In genomic region chr19:9309139-9309973, GRCh38 we compare ENCODE assay signal across 8 cellular contexts. TPM values are rescaled to one million over a fixed set of nuclear protein-coding genes. Genes with fewer than 3 reads are reported as not detected.
DNase-seq lines count a peak whose midpoint lies in the region; ATAC-seq and TF ChIP-seq lines count a peak whose summit lies in the region.

TSS of gene ZNF699 (minus strand) at chr19:9309838. CDS start at chr19:9305119, 4,719 bp downstream.

- no peaks in the 10 kb centered on the region for H3K9me3 ChIP-seq in Panc1 (ENCODE audit: control insufficient read depth, insufficient read depth, low read depth, low read length)
- no peaks in the 10 kb centered on the region for H3K9me3 ChIP-seq in fibroblast of lung (ENCODE audit: control insufficient read depth, insufficient read depth, low read depth, low read length)
- H3K9me3 ChIP-seq in naive thymus-derived CD4-positive, alpha-beta T cell (ENCODE audit: control insufficient read depth in 2 of 3, low read length in 3 of 3): peaks cover 0 to 15% (median 0%) of the 10 kb centered on the region in 3 experiments

- peaks cover 4% of the 10 kb centered on the region for H3K79me2 ChIP-seq in fibroblast of lung (ENCODE audit: control insufficient read depth, insufficient read depth, low read length)

- no peak for TF ChIP-seq CTCF in Panc1 (IDR thresholded peaks at IDR 0.05)
- TF ChIP-seq CTCF in fibroblast of lung (conservative IDR thresholded peaks at IDR 0.05 in 1 of 2, IDR thresholded peaks at IDR 0.05 in 1 of 2; ENCODE audit: low read depth in 1 of 2, low read length in 2 of 2): no peak

- peaks cover 29% of the 10 kb centered on the region for H3K4me1 Mint-ChIP-seq in activated T-helper 1 cell treated with anti-CD3 and anti-CD28 coated beads, Interleukin-12 subunit alpha, Interleukin-12 subunit beta, Interleukin-2, Interleukin-4 antibody, amounts not matched to agents 30 ng/mL and 10 ng/mL and 1 ng/mL, durations not matched to agents 14 hours and 24 hours and 36 hours (ENCODE audit: low read depth)
- H3K4me1 Mint-ChIP-seq in naive thymus-derived CD4-positive, alpha-beta T cell: peaks cover 4 to 37% (median 24%) of the 10 kb centered on the region in 7 donors
- peaks cover 11% of the 10 kb centered on the region for H3K4me1 Mint-ChIP-seq in stimulated activated memory B cell treated with anti-CD40 and anti-IgM and Interleukin-4, amounts not matched to agents 10 μg/mL and 1 μg/mL and 100 μg/mL, for 72 hours

- peak within 1 kb of the TSS; percentile 97 for H2AFZ ChIP-seq in fibroblast of lung (ENCODE audit: low read length)

- in situ Hi-C loops in Panc1 (cut with HindIII; ENCODE audit: low pct_unique_long_range_greater_than_20kb, low sequenced_read_pairs): no loop called here

- H3K27me3 ChIP-seq in Panc1 (ENCODE audit: control insufficient read depth, insufficient read depth, low read length) (no peaks in the 10 kb centered on the region), fibroblast of lung (ENCODE audit: control insufficient read depth, insufficient read depth, low read length) (no peaks in the 10 kb centered on the region)
- no peaks in the 10 kb centered on the region for H3K27me3 ChIP-seq in naive thymus-derived CD4-positive, alpha-beta T cell (ENCODE audit: control insufficient read depth in 2 of 2, insufficient read depth in 2 of 2, low read length in 2 of 2)

- CTCF ChIA-PET in Panc1 (lab: Charles Lee): interaction anchor here (0.6 kb wide), 1 partner anchor 489 kb away, joined by 3 read pairs; no protein-coding TSS in a partner anchor
- CTCF ChIA-PET in naive thymus-derived CD4-positive, alpha-beta T cell (lab: Charles Lee): no interaction called here

- peaks cover 3% of the 10 kb centered on the region for H3K27me3 Mint-ChIP-seq in activated T-helper 1 cell treated with anti-CD3 and anti-CD28 coated beads, Interleukin-12 subunit alpha, Interleukin-12 subunit beta, Interleukin-2, Interleukin-4 antibody, amounts not matched to agents 30 ng/mL and 10 ng/mL and 1 ng/mL, durations not matched to agents 14 hours and 24 hours and 36 hours (ENCODE audit: insufficient read depth)
- peaks cover 0 to 2% (median 0%) of the 10 kb centered on the region in 5 donors for H3K27me3 Mint-ChIP-seq in naive thymus-derived CD4-positive, alpha-beta T cell
- H3K27me3 Mint-ChIP-seq in stimulated activated memory B cell treated with anti-CD40 and anti-IgM and Interleukin-4, amounts not matched to agents 10 μg/mL and 1 μg/mL and 100 μg/mL, for 72 hours: no peaks in the 10 kb centered on the region

- no peaks in the 10 kb centered on the region for H3K4me1 ChIP-seq in Panc1 (ENCODE audit: control insufficient read depth, insufficient read depth, low read length)
- H3K4me1 ChIP-seq in fibroblast of lung (ENCODE audit: control insufficient read depth, extremely low read depth, insufficient read depth, low read length): no peaks in the 10 kb centered on the region
- H3K4me1 ChIP-seq in naive thymus-derived CD4-positive, alpha-beta T cell (ENCODE audit: control insufficient read depth in 2 of 2, insufficient read depth in 2 of 2, low read length in 2 of 2): peaks cover 6 to 15% of the 10 kb centered on the region in 2 donors

- H3K4me2 ChIP-seq in fibroblast of lung (ENCODE audit: extremely low read depth, insufficient read depth, low read length): peak within 1 kb of the TSS; percentile 80

- peak within 1 kb of the TSS; percentile 87 for H3K4me3 Mint-ChIP-seq in activated T-helper 1 cell treated with anti-CD3 and anti-CD28 coated beads, Interleukin-12 subunit alpha, Interleukin-12 subunit beta, Interleukin-2, Interleukin-4 antibody, amounts not matched to agents 30 ng/mL and 10 ng/mL and 1 ng/mL, durations not matched to agents 14 hours and 24 hours and 36 hours
- H3K4me3 Mint-ChIP-seq in naive thymus-derived CD4-positive, alpha-beta T cell: peak within 1 kb of the TSS; percentile 89 to 98 (median 96)
- H3K4me3 Mint-ChIP-seq in stimulated activated memory B cell treated with anti-CD40 and anti-IgM and Interleukin-4, amounts not matched to agents 10 μg/mL and 1 μg/mL and 100 μg/mL, for 72 hours: peak within 1 kb of the TSS; percentile 81

- H3K27ac ChIP-seq in Panc1 (ENCODE audit: low read length) (peak within 1 kb of the TSS; percentile 88), fibroblast of lung (ENCODE audit: insufficient read depth, low read length) (peak within 1 kb of the TSS; percentile 96)
- peak within 1 kb of the TSS; percentile 98 for H3K27ac ChIP-seq in naive thymus-derived CD4-positive, alpha-beta T cell (ENCODE audit: low read depth, low read length)

- intact Hi-C loops in Panc1 (cut with micrococcal nuclease; ENCODE audit: unreplicated experiment): no loop called here
- intact Hi-C loops in activated T-helper 1 cell treated with anti-CD3 and anti-CD28 coated beads, Interleukin-12 subunit alpha, Interleukin-12 subunit beta, Interleukin-2, Interleukin-4 antibody, amounts not matched to agents 30 ng/mL and 10 ng/mL and 1 ng/mL, durations not matched to agents 14 hours and 24 hours and 36 hours (cut with micrococcal nuclease): loop anchor here (1.0 to 2.0 kb wide), 8 partner anchors 15 to 483 kb away; partner anchors contain the start of genes MBD3L1, ZNF266, ZNF317 and ZNF426
- intact Hi-C loops in naive thymus-derived CD4-positive, alpha-beta T cell (cut with micrococcal nuclease): loop anchor here (1.0 to 5.0 kb wide), 13 partner anchors 15 to 509 kb away; partner anchors contain the start of genes ZNF121 (in 2 of the 2), ZNF266 (in 2 of the 2), ZNF317 (in 2 of the 2) and ZNF426 (in 2 of the 2)

- DNase-seq in DMS53 treated with DMSO at 0.1 percent for 48 hours (lab: John Stamatoyannopoulos, UW; ENCODE audit: unreplicated experiment) (peak; percentile 88), KG1 (lab: John Stamatoyannopoulos, UW) (peak; percentile 99), Panc1 (ENCODE audit: low read depth, low spot score) (no peak), fibroblast of lung (ENCODE audit: low read depth in 2 of 2) (peak; percentile 96 to 97)
- peak; percentile 98 for DNase-seq in activated T-helper 1 cell treated with anti-CD3 and anti-CD28 coated beads, Interleukin-12 subunit alpha, Interleukin-12 subunit beta, Interleukin-2, Interleukin-4 antibody, amounts not matched to agents 30 ng/mL and 10 ng/mL and 1 ng/mL, durations not matched to agents 14 hours and 24 hours and 36 hours (ENCODE audit: low spot score)
- DNase-seq in naive thymus-derived CD4-positive, alpha-beta T cell: peak; percentile 94 to 100 (median 97)

- H3K9ac ChIP-seq in fibroblast of lung (ENCODE audit: insufficient read depth, low read length): peak within 1 kb of the TSS; percentile 87

- H3K4me3 ChIP-seq in Panc1 (ENCODE audit: low read depth in 2 of 2, low read length in 2 of 2) (peak within 1 kb of the TSS; percentile 91 to 97), fibroblast of lung (replicated peaks in 1 of 4; ENCODE audit: control extremely low read depth in 1 of 4, insufficient read depth in 1 of 4, low read depth in 3 of 4, low read length in 4 of 4) (peak within 1 kb of the TSS; percentile 80 to 99 (median 94))
- peak within 1 kb of the TSS; percentile 95 for H3K4me3 ChIP-seq in naive thymus-derived CD4-positive, alpha-beta T cell (ENCODE audit: low read length)

- H3K36me3 Mint-ChIP-seq in activated T-helper 1 cell treated with anti-CD3 and anti-CD28 coated beads, Interleukin-12 subunit alpha, Interleukin-12 subunit beta, Interleukin-2, Interleukin-4 antibody, amounts not matched to agents 30 ng/mL and 10 ng/mL and 1 ng/mL, durations not matched to agents 14 hours and 24 hours and 36 hours (ENCODE audit: low read depth): peaks cover 13% of the 10 kb centered on the region
- H3K36me3 Mint-ChIP-seq in naive thymus-derived CD4-positive, alpha-beta T cell: peaks cover 11 to 34% (median 28%) of the 10 kb centered on the region in 5 donors
- H3K36me3 Mint-ChIP-seq in stimulated activated memory B cell treated with anti-CD40 and anti-IgM and Interleukin-4, amounts not matched to agents 10 μg/mL and 1 μg/mL and 100 μg/mL, for 72 hours: peaks cover 21% of the 10 kb centered on the region

- POLR2A ChIA-PET in Panc1 (lab: Charles Lee): interaction anchor here (0.6 kb wide), 1 partner anchor 120 kb away, joined by 3 read pairs; no protein-coding TSS in a partner anchor
- POLR2A ChIA-PET in naive thymus-derived CD4-positive, alpha-beta T cell (lab: Charles Lee): interaction anchor here (0.9 to 3.3 kb wide), 4 partner anchors 14 to 486 kb away, joined by 3 to 35 read pairs (median 4); partner anchors contain the start of genes ZNF559 and ZNF846

- H3K36me3 ChIP-seq in Panc1 (ENCODE audit: control insufficient read depth, insufficient read depth, low read length): no peaks in the 10 kb centered on the region; the same call in 1 of the 2 replicates
- H3K36me3 ChIP-seq in fibroblast of lung (ENCODE audit: control insufficient read depth, insufficient read depth, low read length): no peaks in the 10 kb centered on the region
- peaks cover 0 to 25% (median 2%) of the 10 kb centered on the region in 3 experiments for H3K36me3 ChIP-seq in naive thymus-derived CD4-positive, alpha-beta T cell (ENCODE audit: control insufficient read depth in 2 of 3, insufficient read depth in 3 of 3, low read length in 3 of 3)

- peak within 1 kb of the TSS; percentile 94 for H3K27ac Mint-ChIP-seq in activated T-helper 1 cell treated with anti-CD3 and anti-CD28 coated beads, Interleukin-12 subunit alpha, Interleukin-12 subunit beta, Interleukin-2, Interleukin-4 antibody, amounts not matched to agents 30 ng/mL and 10 ng/mL and 1 ng/mL, durations not matched to agents 14 hours and 24 hours and 36 hours
- H3K27ac Mint-ChIP-seq in naive thymus-derived CD4-positive, alpha-beta T cell: peak within 1 kb of the TSS; percentile 89 to 99 (median 97)
- peak within 1 kb of the TSS; percentile 80 for H3K27ac Mint-ChIP-seq in stimulated activated memory B cell treated with anti-CD40 and anti-IgM and Interleukin-4, amounts not matched to agents 10 μg/mL and 1 μg/mL and 100 μg/mL, for 72 hours

- no peaks in the 10 kb centered on the region for H4K20me1 ChIP-seq in fibroblast of lung (ENCODE audit: control insufficient read depth, extremely low read depth, insufficient read depth, low read length)

- peaks cover 42% of the 10 kb centered on the region for H3K9me3 Mint-ChIP-seq in activated T-helper 1 cell treated with anti-CD3 and anti-CD28 coated beads, Interleukin-12 subunit alpha, Interleukin-12 subunit beta, Interleukin-2, Interleukin-4 antibody, amounts not matched to agents 30 ng/mL and 10 ng/mL and 1 ng/mL, durations not matched to agents 14 hours and 24 hours and 36 hours
- peaks cover 0 to 60% (median 25%) of the 10 kb centered on the region in 11 donors for H3K9me3 Mint-ChIP-seq in naive thymus-derived CD4-positive, alpha-beta T cell
- H3K9me3 Mint-ChIP-seq in stimulated activated memory B cell treated with anti-CD40 and anti-IgM and Interleukin-4, amounts not matched to agents 10 μg/mL and 1 μg/mL and 100 μg/mL, for 72 hours: peaks cover 10% of the 10 kb centered on the region

- BruUV-seq in Panc1 (replicated peaks; lab: Mats Ljungman, UMichigan): TSS peak; percentile 82

- peak; percentile 86 for ATAC-seq in GM21737 (IDR thresholded peaks at IDR 0.05; ENCODE audit: unreplicated experiment)
- peak; percentile 96 for ATAC-seq in Panc1
- ATAC-seq in naive thymus-derived CD4-positive, alpha-beta T cell: peak; percentile 94
- peak; percentile 97 for ATAC-seq in stimulated activated memory B cell treated with anti-CD40 and anti-IgM and Interleukin-4, amounts not matched to agents 10 μg/mL and 1 μg/mL and 100 μg/mL, for 72 hours

RNA-seq across cellular contexts. Expression of gene ZNF699, which starts in this region (rescaled TPM):
- total RNA-seq in Panc1 (2021; ENCODE audit: unreplicated experiment): 7.3 TPM
- 2.5 TPM for polyA plus RNA-seq in Panc1 (2012; ENCODE audit: insufficient read length)
- total RNA-seq in activated T-helper 1 cell treated with anti-CD3 and anti-CD28 coated beads, Interleukin-12 subunit alpha, Interleukin-12 subunit beta, Interleukin-2, Interleukin-4 antibody, amounts not matched to agents 30 ng/mL and 10 ng/mL and 1 ng/mL, durations not matched to agents 14 hours and 24 hours and 36 hours: 4.7 and 5.0 TPM in 2 replicates
- 12.3 and 20.5 TPM in 2 replicates for total RNA-seq in fibroblast of lung
- 2.7 and 4.0 TPM in 2 replicates for polyA plus RNA-seq in fibroblast of lung
- 1.4 and 2.0 TPM in 2 replicates for polyA plus RNA-seq in fibroblast of lung (2012)
- polyA minus RNA-seq in fibroblast of lung (ENCODE audit: low replicate concordance): 1.1 and 14.7 TPM in 2 replicates
- total RNA-seq in naive thymus-derived CD4-positive, alpha-beta T cell: 10 to 100 TPM in 4 of 5 experiments, 1 to 10 TPM in 1; 9.1 to 19.1 (median 15.5) TPM
- polyA plus RNA-seq in naive thymus-derived CD4-positive, alpha-beta T cell: 10 to 100 TPM in 1 of 2 donors, 1 to 10 TPM in 1; 9.8 to 28.5 TPM
